In genomic region chr3:168506589-168506988, GRCh38 we compare ENCODE assay signal across 31 cellular contexts.
"Had no signal": no experiment of that assay in that cellular context is flagged by ENCODE, and none has a peak within 500 bp of the region (broad histone marks: within the 10 kb centered on the region; RNA-seq: fewer than 3 reads in every experiment).

No MANE protein-coding gene starts in this region.

- H3K9me3 Mint-ChIP-seq: naive B cell; natural killer cell treated with Interleukin-12 subunit alpha and Interleukin-12 subunit beta and Interleukin-15 and Interleukin-18, amount 100 ng/mL, for 72 hours; stimulated activated naive CD8-positive, alpha-beta T cell treated with anti-CD3 and anti-CD28 coated beads, Interleukin-15, amount 100 ng/mL, for 72 hours; type B pancreatic cell had no signal

- H3K4me1 ChIP-seq: neural progenitor cell, psoas muscle, spleen, suprapubic skin, testis, tibial artery, transverse colon, upper lobe of right lung, uterus had no signal

- H3K9me3 ChIP-seq: ovary, psoas muscle, spleen, suprapubic skin, testis, tibial artery, transverse colon, upper lobe of right lung, uterus had no signal

- H3K36me3 Mint-ChIP-seq: naive B cell; naive thymus-derived CD8-positive, alpha-beta T cell; natural killer cell treated with Interleukin-12 subunit alpha and Interleukin-12 subunit beta and Interleukin-15 and Interleukin-18, amount 100 ng/mL, for 72 hours; neural progenitor cell; stimulated activated memory B cell treated with anti-CD40 and anti-IgM and Interleukin-4, amounts not matched to agents 10 μg/mL and 1 μg/mL and 100 μg/mL, for 72 hours; type B pancreatic cell had no signal

- H3K4me3 Mint-ChIP-seq: naive B cell; naive thymus-derived CD8-positive, alpha-beta T cell; natural killer cell treated with Interleukin-12 subunit alpha and Interleukin-12 subunit beta and Interleukin-15 and Interleukin-18, amount 100 ng/mL, for 72 hours; neural progenitor cell; stimulated activated memory B cell treated with anti-CD40 and anti-IgM and Interleukin-4, amounts not matched to agents 10 μg/mL and 1 μg/mL and 100 μg/mL, for 72 hours; stimulated activated naive CD8-positive, alpha-beta T cell treated with anti-CD3 and anti-CD28 coated beads, Interleukin-15, amount 100 ng/mL, for 72 hours; type B pancreatic cell had no signal

- H2AFZ ChIP-seq: neural progenitor cell had no signal

- DNase-seq: naive B cell; naive thymus-derived CD8-positive, alpha-beta T cell; occipital lobe; ovary; posterior cingulate gyrus; psoas muscle; right cardiac atrium; spleen; stimulated activated CD4-positive, alpha-beta T cell treated with anti-CD3 and anti-CD28 coated beads, Interleukin-12 subunit alpha, Interleukin-12 subunit beta, amount 100 ng/mL, for 4 hours; stimulated activated CD4-positive, alpha-beta T cell treated with anti-CD3 and anti-CD28 coated beads, Interleukin-1b, Interleukin-23, amount 100 ng/mL, for 48 hours; stimulated activated CD4-positive, alpha-beta T cell treated with anti-CD3 and anti-CD28 coated beads, Interleukin-4, amount 100 ng/mL, for 1 hour; stimulated activated CD4-positive, alpha-beta T cell treated with anti-CD3 and anti-CD28 coated beads, Interleukin-4, amount 100 ng/mL, for 4 hours; stimulated activated CD8-positive, alpha-beta memory T cell treated with anti-CD3 and anti-CD28 coated beads, Interleukin-4, amount 100 ng/mL, for 48 hours; stimulated activated naive CD4-positive, alpha-beta T cell; stimulated activated naive CD8-positive, alpha-beta T cell treated with anti-CD3 and anti-CD28 coated beads, Interleukin-15, amount 100 ng/mL, for 72 hours; stimulated activated naive CD8-positive, alpha-beta T cell treated with anti-CD3 and anti-CD28 coated beads, Interleukin-15, Interleukin-2, amounts not matched to agents 100 U/mL and 50 U/mL, for 24 hours; substantia nigra; testis; tibial artery; transverse colon; upper lobe of right lung; uterus had no signal

- H3K4me3 ChIP-seq: neural progenitor cell, ovary, psoas muscle, skin epidermis, smooth muscle cell, spleen, suprapubic skin, testis, tibial artery, transverse colon, upper lobe of right lung, uterus had no signal

- H3K4me1 Mint-ChIP-seq: naive B cell; naive thymus-derived CD8-positive, alpha-beta T cell; stimulated activated memory B cell treated with anti-CD40 and anti-IgM and Interleukin-4, amounts not matched to agents 10 μg/mL and 1 μg/mL and 100 μg/mL, for 72 hours; stimulated activated naive CD8-positive, alpha-beta T cell treated with anti-CD3 and anti-CD28 coated beads, Interleukin-15, amount 100 ng/mL, for 72 hours had no signal

- H3K27me3 ChIP-seq: neural progenitor cell, ovary, spleen, suprapubic skin, testis, tibial artery, transverse colon, upper lobe of right lung had no signal

- H3K36me3 ChIP-seq: neural progenitor cell, ovary, spleen, suprapubic skin, tibial artery, transverse colon, upper lobe of right lung, uterus had no signal

- ATAC-seq: naive thymus-derived CD8-positive, alpha-beta T cell; natural killer cell treated with Interleukin-12 subunit alpha and Interleukin-12 subunit beta and Interleukin-15 and Interleukin-18, amount 100 ng/mL, for 72 hours; psoas muscle; right cardiac atrium; sciatic nerve; stimulated activated memory B cell treated with anti-CD40 and anti-IgM and Interleukin-4, amounts not matched to agents 10 μg/mL and 1 μg/mL and 100 μg/mL, for 72 hours; stimulated activated naive CD8-positive, alpha-beta T cell treated with anti-CD3 and anti-CD28 coated beads, Interleukin-15, amount 100 ng/mL, for 72 hours; stimulated activated naive CD8-positive, alpha-beta T cell treated with anti-CD3 and anti-CD28 coated beads, Interleukin-15, Interleukin-2, amounts not matched to agents 100 U/mL and 50 U/mL, for 24 hours; upper lobe of right lung had no signal

- H3K27me3 Mint-ChIP-seq: naive B cell; naive thymus-derived CD8-positive, alpha-beta T cell; natural killer cell treated with Interleukin-12 subunit alpha and Interleukin-12 subunit beta and Interleukin-15 and Interleukin-18, amount 100 ng/mL, for 72 hours; progenitor cell of endocrine pancreas; stimulated activated memory B cell treated with anti-CD40 and anti-IgM and Interleukin-4, amounts not matched to agents 10 μg/mL and 1 μg/mL and 100 μg/mL, for 72 hours; stimulated activated naive CD8-positive, alpha-beta T cell treated with anti-CD3 and anti-CD28 coated beads, Interleukin-15, amount 100 ng/mL, for 72 hours had no signal

- H3K27ac ChIP-seq: neural progenitor cell, ovary, psoas muscle, skin epidermis, spleen, suprapubic skin, testis, tibial artery, transverse colon, upper lobe of right lung, uterus had no signal

- H3K9ac ChIP-seq: neural progenitor cell had no signal

- H3K4me2 ChIP-seq: neural progenitor cell, smooth muscle cell had no signal

- H3K27ac Mint-ChIP-seq: naive B cell; naive thymus-derived CD8-positive, alpha-beta T cell; natural killer cell treated with Interleukin-12 subunit alpha and Interleukin-12 subunit beta and Interleukin-15 and Interleukin-18, amount 100 ng/mL, for 72 hours; neural progenitor cell; progenitor cell of endocrine pancreas; stimulated activated memory B cell treated with anti-CD40 and anti-IgM and Interleukin-4, amounts not matched to agents 10 μg/mL and 1 μg/mL and 100 μg/mL, for 72 hours; stimulated activated naive CD8-positive, alpha-beta T cell treated with anti-CD3 and anti-CD28 coated beads, Interleukin-15, amount 100 ng/mL, for 72 hours; type B pancreatic cell had no signal
